19 cellular contexts compared by ENCODE assay signal in genomic region chr10:114998993-114999392, GRCh38.
DNase-seq lines count a peak whose midpoint lies in the region; ATAC-seq, FAIRE-seq and TF ChIP-seq lines count a peak whose summit lies in the region.
"Had no signal": no experiment of that assay in that cellular context is flagged by ENCODE, and none has a peak within 500 bp of the region (broad histone marks: within the 10 kb centered on the region; RNA-seq: fewer than 3 reads in every experiment).

No MANE protein-coding gene starts in this region.

- H3K36me3 ChIP-seq in BLaER1 treated with 17β-estradiol and CSF1 and Interleukin-3, amounts not matched to agents 10 nM and 100 nM = peaks cover 0 to 9% (median 0%) of the 10 kb centered on the region in 11 experiments; a peak in 3 of 22 replicates
- H3K36me3 ChIP-seq in mesendoderm (ENCODE audit: control insufficient read depth, insufficient read depth, low read length) (no peaks in the 10 kb centered on the region), neuronal stem cell (replicated peaks in 1 of 2; ENCODE audit: control insufficient read depth in 2 of 2, insufficient read depth in 2 of 2, low read length in 2 of 2) (no peaks in the 10 kb centered on the region), kidney (ENCODE audit: control insufficient read depth in 1 of 2, insufficient read depth in 2 of 2, low read length in 2 of 2) (no peaks in the 10 kb centered on the region)

- H3K4me1 ChIP-seq in BLaER1 treated with 17β-estradiol and CSF1 and Interleukin-3, amounts not matched to agents 10 nM and 100 nM = peaks cover 44 to 94% (median 89%) of the 10 kb centered on the region in 10 experiments
- H3K4me1 ChIP-seq in mesendoderm (ENCODE audit: control insufficient read depth, low read depth, low read length) (no peaks in the 10 kb centered on the region), neuronal stem cell (ENCODE audit: control insufficient read depth in 2 of 2, insufficient read depth in 1 of 2, low read depth in 1 of 2, low read length in 2 of 2) (peaks cover 3 to 6% of the 10 kb centered on the region in 2 donors), kidney (ENCODE audit: control insufficient read depth in 1 of 2, insufficient read depth in 1 of 2, low read depth in 1 of 2, low read length in 2 of 2) (peaks cover 0 to 6% of the 10 kb centered on the region in 2 donors)
- H3K4me1 ChIP-seq: Caco-2 had no signal

- WGBS in mesendoderm (ENCODE audit: extremely low coverage, insufficient coverage, low lambda C conversion rate) = no CpG with 5 or more reads among the region's 7 CpGs
- WGBS in neuronal stem cell (ENCODE audit: extremely low coverage in 2 of 2, insufficient read length in 2 of 2, insufficient replicate concordance in 1 of 2), 2 donors = no CpG with 5 or more reads among the region's 7 CpGs

- H3K27ac ChIP-seq in BLaER1 treated with 17β-estradiol and CSF1 and Interleukin-3, amounts not matched to agents 10 nM and 100 nM = peak overlapping the region in 7 of 11 experiments; percentile 33 to 83 (median 76); a peak in 14 of 22 replicates
- H3K27ac ChIP-seq in mesendoderm (ENCODE audit: low read depth, low read length) (no peak overlapping the region), neuronal stem cell (replicated peaks; ENCODE audit: low read length) (no peak overlapping the region), kidney (ENCODE audit: low read depth in 2 of 2, low read length in 2 of 2) (no peak overlapping the region), substantia nigra (ENCODE audit: low read depth, low read length, poor library complexity, severe bottlenecking) (no peak overlapping the region)
- H3K27ac ChIP-seq: C4-2B, GM23248 had no signal

- H3K4me3 ChIP-seq in BLaER1 treated with 17β-estradiol and CSF1 and Interleukin-3, amounts not matched to agents 10 nM and 100 nM = 0 out of 20 replicates have a peak overlapping the region, but pooled peaks of 2 of the 10 experiments have one; percentile 5 to 15
- no peak overlapping the region for H3K4me3 ChIP-seq in mesendoderm (ENCODE audit: low read length)
- no peak overlapping the region for H3K4me3 ChIP-seq in neuronal stem cell (ENCODE audit: low read length in 2 of 2)
- H3K4me3 ChIP-seq in kidney (ENCODE audit: low read length in 2 of 2) = no peak overlapping the region
- H3K4me3 ChIP-seq: GM23248 had no signal

- H3K27me3 Mint-ChIP-seq in WTC11 (ENCODE audit: low read depth) = no peaks in the 10 kb centered on the region
- H3K27me3 Mint-ChIP-seq: B cell had no signal

- DNase-seq in WTC11 (ENCODE audit: low spot score) (no peak), mesendoderm (peak; percentile 20), neuronal stem cell (ENCODE audit: low spot score) (peak; percentile 11), kidney (no peak), substantia nigra (lab: John Stamatoyannopoulos, UW) (no peak), hypothalamus (lab: John Stamatoyannopoulos, UW) (no peak)
- DNase-seq: Caco-2; CD4-positive, alpha-beta T cell; GM23248; H7; HFFc6 had no signal

- H2AK5ac ChIP-seq in mesendoderm (ENCODE audit: low read length) = no peak overlapping the region
- no peak overlapping the region for H2AK5ac ChIP-seq in neuronal stem cell (ENCODE audit: low read depth, low read length)

- H4K8ac ChIP-seq in mesendoderm (ENCODE audit: low read depth, low read length) = no peak overlapping the region
- no peak overlapping the region for H4K8ac ChIP-seq in neuronal stem cell (ENCODE audit: low read depth, low read length)

- H3K27ac Mint-ChIP-seq in WTC11 = peak overlapping the region; percentile 0
- H3K27ac Mint-ChIP-seq: B cell; CD4-positive, alpha-beta T cell; HFFc6 had no signal

- no peak overlapping the region for H3K23ac ChIP-seq in mesendoderm (ENCODE audit: low read length)
- no peak overlapping the region for H3K23ac ChIP-seq in neuronal stem cell (ENCODE audit: low read depth, low read length, poor library complexity)

- no peak overlapping the region for H2BK5ac ChIP-seq in mesendoderm (ENCODE audit: low read length)
- H2BK5ac ChIP-seq in neuronal stem cell (ENCODE audit: low read length) = no peak overlapping the region

- H3K4me1 Mint-ChIP-seq in WTC11 = peaks cover 27% of the 10 kb centered on the region

- H3K56ac ChIP-seq in mesendoderm (ENCODE audit: low read length) = no peak overlapping the region

- TF ChIP-seq CTCF in WTC11 (IDR thresholded peaks at IDR 0.05) = no peak
- TF ChIP-seq CTCF in kidney (IDR thresholded peaks at IDR 0.05; ENCODE audit: borderline replicate concordance, extremely low read depth, insufficient read depth) = no peak

- intact Hi-C loops in kidney (cut with DNase I) = no loop called here

- H2BK120ac ChIP-seq in mesendoderm (ENCODE audit: low read depth, low read length) (no peak overlapping the region), neuronal stem cell (ENCODE audit: low read depth, low read length) (no peak overlapping the region)

- H3K36me3 Mint-ChIP-seq in WTC11 = no peaks in the 10 kb centered on the region

- H3K79me2 ChIP-seq in mesendoderm (ENCODE audit: control insufficient read depth, insufficient read depth, low read length) = no peaks in the 10 kb centered on the region

- peak overlapping the region in 10 of 11 experiments; percentile 9 to 99 (median 89); a peak in 18 of 22 replicates for H3K4me2 ChIP-seq in BLaER1 treated with 17β-estradiol and CSF1 and Interleukin-3, amounts not matched to agents 10 nM and 100 nM
- H3K4me2 ChIP-seq in mesendoderm (ENCODE audit: low read length) = no peak overlapping the region
- no peak overlapping the region for H3K4me2 ChIP-seq in neuronal stem cell (ENCODE audit: insufficient read depth, low read length, poor library complexity, severe bottlenecking)

- no peaks in the 10 kb centered on the region for H3K27me3 ChIP-seq in BLaER1 treated with 17β-estradiol and CSF1 and Interleukin-3, amounts not matched to agents 10 nM and 100 nM
- H3K27me3 ChIP-seq in mesendoderm (ENCODE audit: insufficient read depth, low read length, poor library complexity) (no peaks in the 10 kb centered on the region), neuronal stem cell (ENCODE audit: control insufficient read depth in 3 of 3, insufficient read depth in 3 of 3, low read depth in 1 of 3, low read length in 3 of 3) (no peaks in the 10 kb centered on the region)

- no peak overlapping the region for H3K14ac ChIP-seq in neuronal stem cell (ENCODE audit: low read length)

- H3K4ac ChIP-seq in mesendoderm (ENCODE audit: low read depth, low read length) (no peak overlapping the region), neuronal stem cell (ENCODE audit: low read length) (no peak overlapping the region)

- no peaks in the 10 kb centered on the region for H3K79me1 ChIP-seq in mesendoderm (ENCODE audit: low read length)
- H3K79me1 ChIP-seq in neuronal stem cell (ENCODE audit: low read depth, low read length) = no peaks in the 10 kb centered on the region

- POLR2A ChIA-PET in WTC11 (lab: Charles Lee) = no interaction called here

- no peak overlapping the region for H2BK15ac ChIP-seq in mesendoderm (replicated peaks; ENCODE audit: low read depth)
- H2BK15ac ChIP-seq in neuronal stem cell (ENCODE audit: low read length) = no peak overlapping the region

- peaks cover 0 to 9% (median 0%) of the 10 kb centered on the region in 11 experiments; a peak in 1 of 22 replicates for H3K9me3 ChIP-seq in BLaER1 treated with 17β-estradiol and CSF1 and Interleukin-3, amounts not matched to agents 10 nM and 100 nM (replicated peaks in 1 of 11)
- H3K9me3 ChIP-seq in neuronal stem cell (replicated peaks in 1 of 2; ENCODE audit: control insufficient read depth in 2 of 2, insufficient read depth in 1 of 2, low read depth in 1 of 2, low read length in 2 of 2) (no peaks in the 10 kb centered on the region), kidney (ENCODE audit: control insufficient read depth in 1 of 2, low read length in 2 of 2) (no peaks in the 10 kb centered on the region)
- H3K9me3 ChIP-seq: Caco-2 had no signal

- H3K9ac ChIP-seq in BLaER1 treated with 17β-estradiol and CSF1 and Interleukin-3, amounts not matched to agents 10 nM and 100 nM = peak overlapping the region in 4 of 11 experiments; percentile 11 to 78 (median 54); a peak in 4 of 22 replicates
- H3K9ac ChIP-seq in mesendoderm (ENCODE audit: low read length) = no peak overlapping the region
- no peak overlapping the region for H3K9ac ChIP-seq in neuronal stem cell (ENCODE audit: low read depth, low read length, poor library complexity)
- H3K9ac ChIP-seq in kidney (ENCODE audit: low read length in 2 of 2) = no peak overlapping the region
- H3K9ac ChIP-seq: GM23248 had no signal

- no peaks in the 10 kb centered on the region for H3K9me3 Mint-ChIP-seq in WTC11
- H3K9me3 Mint-ChIP-seq: CD4-positive, alpha-beta T cell; HFFc6 had no signal

- no peak overlapping the region for H3K4me3 Mint-ChIP-seq in WTC11
- H3K4me3 Mint-ChIP-seq: B cell; CD4-positive, alpha-beta T cell; HFFc6 had no signal

- CTCF ChIA-PET in WTC11 (lab: Charles Lee) = no interaction called here

- no peak overlapping the region for H2BK12ac ChIP-seq in neuronal stem cell (ENCODE audit: low read length)

- H4K20me1 ChIP-seq in BLaER1 treated with 17β-estradiol and CSF1 and Interleukin-3, amounts not matched to agents 10 nM and 100 nM = no peaks in the 10 kb centered on the region

- H3K18ac ChIP-seq in mesendoderm (ENCODE audit: low read length) (no peak overlapping the region), neuronal stem cell (ENCODE audit: low read length) (no peak overlapping the region)

- ATAC-seq in WTC11 = peak; percentile 71
- ATAC-seq: HCT116, HepG2 had no signal

- no peak overlapping the region for H4K5ac ChIP-seq in mesendoderm (ENCODE audit: low read length)

- no peak overlapping the region for H2AFZ ChIP-seq in neuronal stem cell (ENCODE audit: low read length)
- H2AFZ ChIP-seq: GM23248 had no signal

- no peak for FAIRE-seq in kidney (lab: Jason Lieb, UNC)
- FAIRE-seq: D721Med, G401.6, GM19239, HepG2 had no signal

- H4K91ac ChIP-seq in neuronal stem cell (ENCODE audit: low read depth, low read length, poor library complexity) = no peak overlapping the region

TF ChIP-seq in WTC11, 78 proteins besides CTCF, POLR2A, EP300 and RAD21:
- TF ChIP-seq CDX4 (CRISPR knock-in tag; IDR thresholded peaks at IDR 0.05; ENCODE audit: borderline replicate concordance) (no peak), OVOL2 (CRISPR knock-in tag; IDR thresholded peaks at IDR 0.05; ENCODE audit: borderline replicate concordance) (no peak), ATF1 (CRISPR knock-in tag; IDR thresholded peaks at IDR 0.05) (no peak)

Comparison
In these comparisons a context has a peak if more than half of its experiments do, and no peak if none do; other contexts are left out.
1. H3K27ac ChIP-seq: peak in BLaER1 treated with 17β-estradiol and CSF1 and Interleukin-3, amounts not matched to agents 10 nM and 100 nM (7 of 11); none in mesendoderm (single experiment), neuronal stem cell (single experiment), kidney (0 of 2) and substantia nigra (single experiment).
2. H3K4me2 ChIP-seq: peak in BLaER1 treated with 17β-estradiol and CSF1 and Interleukin-3, amounts not matched to agents 10 nM and 100 nM (10 of 11); none in mesendoderm (single experiment) and neuronal stem cell (single experiment).
3. DNase-seq: peak in mesendoderm (single experiment) and neuronal stem cell (single experiment); none in WTC11 (single experiment), kidney (single experiment), substantia nigra (0 of 49) and hypothalamus (0 of 51).